ENCODE assay signal across 21 cellular contexts in the genomic region with DNA sequence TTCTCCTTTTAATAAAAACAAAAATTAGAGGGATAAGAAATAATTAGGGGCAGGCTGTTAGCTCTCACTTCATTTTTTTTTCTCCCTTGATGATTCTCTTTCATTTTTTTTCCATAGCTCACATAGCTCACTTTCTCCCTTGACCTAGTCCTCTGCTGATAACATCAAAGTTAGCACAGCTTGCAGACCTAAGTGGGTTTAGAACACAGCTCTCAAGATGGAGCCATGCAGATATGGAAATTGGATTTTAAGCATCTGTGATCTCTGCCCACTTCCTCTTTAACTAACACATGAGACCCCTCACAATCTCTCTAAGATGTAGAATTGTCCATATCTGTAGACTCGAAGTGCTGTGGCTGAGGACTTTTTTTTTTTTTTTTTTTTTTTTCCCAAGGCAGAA.
DNase-seq lines count a peak whose midpoint lies in the region; ATAC-seq and TF ChIP-seq lines count a peak whose summit lies in the region.
"Had no signal": no experiment of that assay in that cellular context is flagged by ENCODE, and none has a peak within 500 bp of the region (broad histone marks: within the 10 kb centered on the region; RNA-seq: fewer than 3 reads in every experiment).

No MANE protein-coding gene starts in this region.

- peaks cover 6% of the 10 kb centered on the region for H3K9me3 Mint-ChIP-seq in type B pancreatic cell
- H3K9me3 Mint-ChIP-seq: T-helper 2 cell treated with Interferon-gamma antibody and Interleukin-4, amounts not matched to agents 5 μg/mL and 100 μg/mL, for 36 hours had no signal

- H3K4me3 Mint-ChIP-seq in type B pancreatic cell, result peak overlapping the region; percentile 41
- H3K4me3 Mint-ChIP-seq: T-cell; T-helper 2 cell treated with Interferon-gamma antibody and Interleukin-4, amounts not matched to agents 5 μg/mL and 100 μg/mL, for 36 hours had no signal

- peak overlapping the region; percentile 48 for H3K27ac Mint-ChIP-seq in type B pancreatic cell
- H3K27ac Mint-ChIP-seq: CD4-positive, alpha-beta memory T cell; T-cell; T-helper 2 cell treated with Interferon-gamma antibody and Interleukin-4, amounts not matched to agents 5 μg/mL and 100 μg/mL, for 36 hours had no signal

- peaks cover 40% of the 10 kb centered on the region for H3K4me1 Mint-ChIP-seq in type B pancreatic cell (ENCODE audit: unreplicated experiment)
- H3K4me1 Mint-ChIP-seq: CD4-positive, alpha-beta memory T cell had no signal

- ATAC-seq in SK-N-SH treated with all-trans-retinoic acid at 6 μM for 48 hours, result no peak
- ATAC-seq: PC-3, T-cell had no signal

- no peaks in the 10 kb centered on the region for H3K27me3 Mint-ChIP-seq in type B pancreatic cell

- DNase-seq in KBM-7 (peak; percentile 62), NCI-H526 (lab: John Stamatoyannopoulos, UW) (peak; percentile 5 to 31), type B pancreatic cell (ENCODE audit: extremely low spot score, unreplicated experiment) (no peak), NCI-H510A treated with DMSO at 0.1 percent for 48 hours (lab: John Stamatoyannopoulos, UW) (no peak), mucosa of gallbladder (ENCODE audit: low spot score) (no peak), Ammon's horn (ENCODE audit: low spot score) (no peak)
- DNase-seq: CD4-positive, alpha-beta memory T cell; GM23248; IMR-90; Kasumi-1; MM.1S; NCI-H1048; NCI-H1417 treated with DMSO at 0.1 percent for 48 hours; NCI-H1930; NCI-H226; PC-3; RPMI8226; SHP77; T-cell had no signal

- TF ChIP-seq CTCF in type B pancreatic cell (conservative IDR thresholded peaks at IDR 0.05), result no peak

- in situ Hi-C loops in KBM-7 (cut with MboI; ENCODE audit: low pct_unique_long_range_greater_than_20kb, low sequenced_read_pairs), result no loop called here

- peaks cover 31% of the 10 kb centered on the region for H3K36me3 Mint-ChIP-seq in type B pancreatic cell
- H3K36me3 Mint-ChIP-seq: CD4-positive, alpha-beta memory T cell; T-cell had no signal

TF ChIP-seq in SK-N-SH treated with all-trans-retinoic acid at 6 μM for 48 hours, 23 proteins besides CTCF, POLR2A, EP300 and RAD21:
- TF ChIP-seq ISL1 (CRISPR knock-in tag; IDR thresholded peaks at IDR 0.05) (peak; percentile 11; the same call in 1 of the 2 replicates), GLIS3 (CRISPR knock-in tag; IDR thresholded peaks at IDR 0.05) (no peak), ZNF70 (CRISPR knock-in tag; IDR thresholded peaks at IDR 0.05) (peak; percentile 67)

Comparison
In these comparisons a context has a peak if more than half of its experiments do, and no peak if none do; other contexts are left out.
1. DNase-seq: peak in KBM-7 (single experiment) and NCI-H526 (2 of 2); none in type B pancreatic cell (single experiment), NCI-H510A treated with DMSO at 0.1 percent for 48 hours (single experiment), mucosa of gallbladder (single experiment) and Ammon's horn (single experiment).